24 cellular contexts compared by ENCODE assay signal in the genomic region with DNA sequence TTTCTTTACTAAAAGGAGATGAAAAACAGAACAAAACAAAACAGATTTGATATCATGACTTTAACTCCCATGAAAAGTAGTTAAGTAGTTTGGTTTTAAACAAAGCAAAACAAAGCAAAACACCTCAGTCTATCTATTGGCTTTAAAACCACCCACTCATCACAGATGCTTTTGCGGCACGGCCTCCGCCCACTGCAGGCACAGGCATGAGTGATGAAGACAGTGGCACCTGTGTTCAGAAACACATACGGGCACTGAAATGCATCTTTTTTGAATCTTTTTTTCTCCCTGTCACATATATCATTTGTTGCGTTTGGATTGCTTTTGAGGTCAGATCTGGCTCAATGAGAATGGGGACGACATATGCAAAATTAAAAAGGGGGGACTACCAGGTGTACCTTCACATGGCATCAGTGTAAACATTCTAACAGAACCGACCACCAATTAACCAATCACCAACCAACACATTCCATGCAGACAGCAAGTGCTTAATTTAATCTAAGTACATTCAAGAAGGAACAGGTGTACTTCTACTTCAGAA.
DNase-seq lines count a peak whose midpoint lies in the region; ATAC-seq and TF ChIP-seq lines count a peak whose summit lies in the region.
"Had no signal": no experiment of that assay in that cellular context is flagged by ENCODE, and none has a peak within 500 bp of the region (broad histone marks: within the 10 kb centered on the region; RNA-seq: fewer than 3 reads in every experiment).

No MANE protein-coding gene starts in this region.

- H3K4me1 Mint-ChIP-seq in nephron = peaks cover 59% of the 10 kb centered on the region

- no peaks in the 10 kb centered on the region for H4K20me1 ChIP-seq in SU-DHL-6 (ENCODE audit: low read depth, low read length)

- H3K36me3 Mint-ChIP-seq in nephron (ENCODE audit: low read depth) = peaks cover 14% of the 10 kb centered on the region

- H3K4me3 ChIP-seq in right cardiac atrium (ENCODE audit: low read length) (no peak overlapping the region), SU-DHL-6 (ENCODE audit: insufficient read depth, low read length, poor library complexity, severe bottlenecking) (peak overlapping the region; percentile 17), uterus (no peak overlapping the region)
- H3K4me3 ChIP-seq: dorsolateral prefrontal cortex had no signal

- intact Hi-C loops in right cardiac atrium (cut with DNase I) (no loop called here), left ventricle myocardium superior (cut with micrococcal nuclease) (no loop called here), uterus (cut with DNase I; ENCODE audit: low total_unique reads) (no loop called here)

- H3K27me3 ChIP-seq in right cardiac atrium (ENCODE audit: control insufficient read depth, insufficient read depth) (no peaks in the 10 kb centered on the region), SU-DHL-6 (ENCODE audit: low read length) (no peaks in the 10 kb centered on the region), uterus (no peaks in the 10 kb centered on the region)
- H3K27me3 ChIP-seq: dorsolateral prefrontal cortex, neutrophil had no signal

- H3K4me2 ChIP-seq in SU-DHL-6 (ENCODE audit: low read depth, low read length, poor library complexity, severe bottlenecking) = peak overlapping the region; percentile 99

- ATAC-seq in right cardiac atrium (no peak), left ventricle myocardium superior (no peak)
- ATAC-seq: activated CD8-positive, alpha-beta T cell treated with anti-CD3 and anti-CD28 coated beads, Interleukin-2, amount 10 ng/mL, durations not matched to agents 7 days and 5 days; activated T-cell treated with anti-CD3 and anti-CD28 coated beads, Interleukin-2, amount 50 U/mL, for 4 hours had no signal

- H3F3A ChIP-seq in SU-DHL-6 (ENCODE audit: insufficient read depth) = peaks cover 39% of the 10 kb centered on the region

- peaks cover 18% of the 10 kb centered on the region for H3K4me1 ChIP-seq in right cardiac atrium (ENCODE audit: control insufficient read depth, insufficient read depth, low read length)
- H3K4me1 ChIP-seq in uterus = peaks cover 3 to 6% of the 10 kb centered on the region in 2 donors

- no peaks in the 10 kb centered on the region for H3K79me2 ChIP-seq in SU-DHL-6 (ENCODE audit: insufficient read depth, low read length)

- no peaks in the 10 kb centered on the region for H3K36me3 ChIP-seq in SU-DHL-6 (ENCODE audit: low read length)
- H3K36me3 ChIP-seq in uterus = no peaks in the 10 kb centered on the region
- H3K36me3 ChIP-seq: neutrophil had no signal

- DNase-seq in right cardiac atrium (no peak), left ventricle myocardium superior (no peak), uterus (no peak), GM20000 (ENCODE audit: low spot score) (no peak), DMS114 treated with DMSO at 0.1 percent for 48 hours (lab: John Stamatoyannopoulos, UW; ENCODE audit: unreplicated experiment) (no peak), EL (no peak)
- DNase-seq: activated CD4-positive, CD25-positive, alpha-beta regulatory T cell; activated CD8-positive, alpha-beta T cell treated with anti-CD3 and anti-CD28 coated beads, Interleukin-2, amount 10 ng/mL, durations not matched to agents 7 days and 5 days; activated naive CD4-positive, alpha-beta T cell treated with anti-CD3 and anti-CD28 coated beads for 36 hours; activated T-cell treated with anti-CD3 and anti-CD28 coated beads, Interleukin-2, amount 50 U/mL, for 4 hours; CD4-positive, CD25-positive, alpha-beta regulatory T cell; central memory CD4-positive, alpha-beta T cell; GDM1; H9; NCI-H1436; NCI-H526 treated with DMSO at 0.1 percent for 48 hours; stimulated activated CD4-positive, alpha-beta T cell treated with anti-CD3 and anti-CD28 coated beads, Interleukin-12 subunit alpha, Interleukin-12 subunit beta, amount 100 ng/mL, for 4 hours; T1000 had no signal

- WGBS in right cardiac atrium = 49% methylated on average over 7 of the region's 7 CpGs

- peak overlapping the region; percentile 54 for H3K9ac ChIP-seq in SU-DHL-6 (ENCODE audit: low read length)

- peak overlapping the region; percentile 95 to 99 (median 96) for H3K27ac Mint-ChIP-seq in nephron
- H3K27ac Mint-ChIP-seq: activated CD8-positive, alpha-beta T cell treated with anti-CD3 and anti-CD28 coated beads, Interleukin-2, amount 10 ng/mL, durations not matched to agents 7 days and 5 days; activated naive CD4-positive, alpha-beta T cell treated with anti-CD3 and anti-CD28 coated beads for 36 hours; CD4-positive, CD25-positive, alpha-beta regulatory T cell had no signal

- no peak for TF ChIP-seq POLR2A in uterus (IDR thresholded peaks at IDR 0.05)

- H2AFZ ChIP-seq in SU-DHL-6 (ENCODE audit: low read depth, low read length, severe bottlenecking) = no peak overlapping the region

- TF ChIP-seq CTCF in SU-DHL-6 (IDR thresholded peaks at IDR 0.05; ENCODE audit: insufficient read depth, low read length, poor library complexity, severe bottlenecking) (no peak), nephron (IDR thresholded peaks at IDR 0.05; ENCODE audit: unreplicated experiment in 3 of 3) (no peak), uterus (IDR thresholded peaks at IDR 0.05) (no peak), GM20000 (IDR thresholded peaks at IDR 0.05; ENCODE audit: extremely low read depth, missing control alignments) (no peak)

- peak overlapping the region in 1 of 3 experiments; percentile 47 for H3K4me3 Mint-ChIP-seq in nephron
- H3K4me3 Mint-ChIP-seq: activated CD8-positive, alpha-beta T cell treated with anti-CD3 and anti-CD28 coated beads, Interleukin-2, amount 10 ng/mL, durations not matched to agents 7 days and 5 days; activated naive CD4-positive, alpha-beta T cell treated with anti-CD3 and anti-CD28 coated beads for 36 hours; activated T-cell treated with anti-CD3 and anti-CD28 coated beads, Interleukin-2, amount 50 U/mL, for 4 hours; CD4-positive, CD25-positive, alpha-beta regulatory T cell; H9 had no signal

- no peaks in the 10 kb centered on the region for H3K9me2 ChIP-seq in SU-DHL-6 (replicated peaks; ENCODE audit: insufficient read depth, low read length)

- H3K27ac ChIP-seq in right cardiac atrium (ENCODE audit: low read length) (peak overlapping the region; percentile 62), SU-DHL-6 (ENCODE audit: low read depth, low read length) (peak overlapping the region; percentile 100), uterus (peak overlapping the region; percentile 6 to 63)
- H3K27ac ChIP-seq: HL-60, neutrophil, RWPE1 had no signal

- no peaks in the 10 kb centered on the region for H3K9me3 Mint-ChIP-seq in nephron

- H3K9me3 ChIP-seq in right cardiac atrium (ENCODE audit: control insufficient read depth, low read length) (no peaks in the 10 kb centered on the region), SU-DHL-6 (ENCODE audit: insufficient read depth, low read length) (peaks cover 8% of the 10 kb centered on the region; the same call in 1 of the 2 replicates), uterus (no peaks in the 10 kb centered on the region)
- H3K9me3 ChIP-seq: neutrophil had no signal

- H3K27me3 Mint-ChIP-seq in nephron (ENCODE audit: low read depth) = no peaks in the 10 kb centered on the region
- H3K27me3 Mint-ChIP-seq: CD4-positive, CD25-positive, alpha-beta regulatory T cell had no signal

Comparison
In these comparisons a context has a peak if more than half of its experiments do, and no peak if none do; other contexts are left out.
1. H3K27ac ChIP-seq: peak in every context shown above with its lines; median percentile 100 in SU-DHL-6; 62 in right cardiac atrium; 34 in uterus.